In genomic region chrX:26649534-26649933, GRCh38 we compare ENCODE assay signal across 8 cellular contexts.
DNase-seq lines count a peak whose midpoint lies in the region; ATAC-seq, FAIRE-seq and TF ChIP-seq lines count a peak whose summit lies in the region.

No MANE protein-coding gene starts in this region.

- no peak overlapping the region for H3K9ac ChIP-seq in keratinocyte (ENCODE audit: control insufficient read depth, extremely low read depth, insufficient read depth, low read length)

- H3K4me1 ChIP-seq in HEK293 (ENCODE audit: control insufficient read depth, insufficient read depth, low read length) (no peaks in the 10 kb centered on the region), keratinocyte (ENCODE audit: control insufficient read depth, extremely low read depth, insufficient read depth, low read length) (no peaks in the 10 kb centered on the region)

- CTCF ChIA-PET in HEK293 (lab: Yijun Ruan, JAX): interaction anchor here (0.7 to 1.3 kb wide), 3 partner anchors 9 to 108 kb away, joined by 5 to 9 read pairs (median 6); no protein-coding TSS in a partner anchor
- CTCF ChIA-PET in RWPE1 (lab: Yijun Ruan, JAX): interaction anchor here (0.7 kb wide), 1 partner anchor 1028 kb away, joined by 3 read pairs; no protein-coding TSS in a partner anchor

- H3K4me3 ChIP-seq in HEK293 (ENCODE audit: low read depth, low read length): no peak overlapping the region
- no peak overlapping the region for H3K4me3 ChIP-seq in keratinocyte (ENCODE audit: control insufficient read depth in 2 of 3, extremely low read depth in 1 of 3, insufficient read depth in 2 of 3, low read depth in 1 of 3, low read length in 3 of 3)

- DNase-seq in DMS53 treated with DMSO at 0.1 percent for 48 hours (lab: John Stamatoyannopoulos, UW; ENCODE audit: unreplicated experiment) (peak; percentile 14), RWPE1 (ENCODE audit: low spot score) (no peak), keratinocyte (ENCODE audit: low read depth, low spot score) (no peak), G401 (ENCODE audit: low spot score) (no peak)
- no peak for DNase-seq in activated CD4-positive, alpha-beta T cell treated with anti-CD3 and anti-CD28 coated beads, Interleukin-2, amount 50 U/mL, for 4 hours

- H2AFZ ChIP-seq in keratinocyte (ENCODE audit: control insufficient read depth, low read length): no peak overlapping the region

- no peak overlapping the region for H3K4me2 ChIP-seq in keratinocyte (ENCODE audit: control insufficient read depth, extremely low read depth, insufficient read depth, low read depth, low read length)

- H3K27ac ChIP-seq in HEK293 (ENCODE audit: extremely low read depth, low read depth, low read length) (no peak overlapping the region), RWPE1 (no peak overlapping the region), keratinocyte (ENCODE audit: control insufficient read depth, insufficient read depth, low read length) (no peak overlapping the region)

- dilution Hi-C loops in keratinocyte (cut with MboI; ENCODE audit: extremely low pct_ligation_motif_present, low sequenced_read_pairs): no loop called here

- FAIRE-seq in keratinocyte (lab: Jason Lieb, UNC): no peak

- H4K20me1 ChIP-seq in keratinocyte (ENCODE audit: control insufficient read depth, extremely low read depth, insufficient read depth, low read length): no peaks in the 10 kb centered on the region

- no peaks in the 10 kb centered on the region for H3K79me2 ChIP-seq in keratinocyte (ENCODE audit: control insufficient read depth, insufficient read depth, low read length)

- ATAC-seq in HG02840 (IDR thresholded peaks at IDR 0.05; ENCODE audit: low FRiP score, unreplicated experiment): no peak
- no peak for ATAC-seq in HG03442 (IDR thresholded peaks at IDR 0.05; ENCODE audit: unreplicated experiment)

- H3K36me3 ChIP-seq in HEK293 (ENCODE audit: control insufficient read depth in 2 of 2, insufficient read depth in 1 of 2, low read length in 2 of 2) (no peaks in the 10 kb centered on the region), keratinocyte (ENCODE audit: control insufficient read depth in 2 of 2, extremely low read depth in 1 of 2, insufficient read depth in 2 of 2, low read length in 2 of 2) (no peaks in the 10 kb centered on the region)

- no peaks in the 10 kb centered on the region for H3K9me1 ChIP-seq in keratinocyte (ENCODE audit: control insufficient read depth, extremely low read depth, insufficient read depth, low read length)

- H3K9me3 ChIP-seq in HEK293 (ENCODE audit: control insufficient read depth, insufficient read depth, low read depth, low read length): no peaks in the 10 kb centered on the region
- H3K9me3 ChIP-seq in keratinocyte (ENCODE audit: control insufficient read depth, low read depth, low read length): no peaks in the 10 kb centered on the region

- no peaks in the 10 kb centered on the region for H3K27me3 ChIP-seq in keratinocyte (ENCODE audit: control insufficient read depth, extremely low read depth, insufficient read depth, low read length)

- in situ Hi-C loops in G401 (cut with HindIII; ENCODE audit: low sequenced_read_pairs): no loop called here

- TF ChIP-seq CTCF in HEK293 (tag by site-specific recombination; IDR thresholded peaks at IDR 0.05) (no peak), RWPE1 (conservative IDR thresholded peaks at IDR 0.05; ENCODE audit: low read depth) (peak; percentile 41), keratinocyte (optimal IDR thresholded peaks at IDR 0.05 in 1 of 3, IDR thresholded peaks at IDR 0.05 in 1 of 3, conservative IDR thresholded peaks at IDR 0.05 in 1 of 3; ENCODE audit: extremely low read depth in 1 of 3, insufficient read depth in 2 of 3, low read length in 3 of 3) (peak in 2 of 3 experiments; percentile 36 to 51)

- POLR2A ChIA-PET in HEK293 (lab: Yijun Ruan, JAX): no interaction called here
- POLR2A ChIA-PET in RWPE1 (lab: Yijun Ruan, JAX; ENCODE audit: low non-redundant PET): no interaction called here

TF ChIP-seq in HEK293, 187 proteins besides CTCF, POLR2A, EP300 and RAD21:
- TF ChIP-seq MEIS1 (CRISPR knock-in tag; IDR thresholded peaks at IDR 0.05; ENCODE audit: borderline replicate concordance): no peak
- TF ChIP-seq ZNF654 (tag by site-specific recombination; IDR thresholded peaks at IDR 0.05; ENCODE audit: low read depth): 0 out of 2 replicates have a peak, but pooled peaks have one; percentile 12
